In genomic region chr12:57006809-57007475, GRCh38 we compare ENCODE assay signal across 9 cellular contexts. TPM values are rescaled to one million over a fixed set of nuclear protein-coding genes. Genes with fewer than 3 reads are reported as not detected.
A peak's percentile ranks its signal among the peaks of the same experiment; 100 is the strongest.
DNase-seq lines count a peak whose midpoint lies in the region; ATAC-seq and TF ChIP-seq lines count a peak whose summit lies in the region.
"Had no signal": no experiment of that assay in that cellular context is flagged by ENCODE, and none has a peak within 500 bp of the region (broad histone marks: within the 10 kb centered on the region; RNA-seq: fewer than 3 reads in every experiment).

No MANE protein-coding gene starts in this region.

- WGBS in thymus = 60% methylated on average over 10 of the region's 10 CpGs
- 38 to 39% methylated on average over 10 of the region's 10 CpGs for WGBS in testis, 2 donors

- H3K4me3 Mint-ChIP-seq in T-helper 2 cell treated with Interferon-gamma antibody and Interleukin-4, amounts not matched to agents 5 μg/mL and 100 μg/mL, for 36 hours = peak overlapping the region; percentile 90
- peak overlapping the region; percentile 91 for H3K4me3 Mint-ChIP-seq in activated T-helper 17 cell treated with anti-CD3 and anti-CD28 coated beads, Interleukin-2, amount 50 U/mL, for 72 hours

- peaks cover 48% of the 10 kb centered on the region for H3K4me1 Mint-ChIP-seq in T-helper 2 cell treated with Interferon-gamma antibody and Interleukin-4, amounts not matched to agents 5 μg/mL and 100 μg/mL, for 36 hours (ENCODE audit: low read depth)
- peaks cover 30% of the 10 kb centered on the region for H3K4me1 Mint-ChIP-seq in activated T-helper 17 cell treated with anti-CD3 and anti-CD28 coated beads, Interleukin-2, amount 50 U/mL, for 72 hours

- H3K27ac ChIP-seq in layer of hippocampus (ENCODE audit: low read depth, low read length) (peak overlapping the region; percentile 32), thymus (ENCODE audit: low read depth) (no peak overlapping the region), testis (peak overlapping the region in 1 of 2 donors; percentile 66)

- no peaks in the 10 kb centered on the region for H3K9me3 Mint-ChIP-seq in T-helper 2 cell treated with Interferon-gamma antibody and Interleukin-4, amounts not matched to agents 5 μg/mL and 100 μg/mL, for 36 hours
- H3K9me3 Mint-ChIP-seq in activated T-helper 17 cell treated with anti-CD3 and anti-CD28 coated beads, Interleukin-2, amount 50 U/mL, for 72 hours = no peaks in the 10 kb centered on the region

- H3K36me3 Mint-ChIP-seq in T-helper 2 cell treated with Interferon-gamma antibody and Interleukin-4, amounts not matched to agents 5 μg/mL and 100 μg/mL, for 36 hours (ENCODE audit: low read depth) = peaks cover 24% of the 10 kb centered on the region
- H3K36me3 Mint-ChIP-seq in activated T-helper 17 cell treated with anti-CD3 and anti-CD28 coated beads, Interleukin-2, amount 50 U/mL, for 72 hours (ENCODE audit: low read depth) = peaks cover 26% of the 10 kb centered on the region

- ATAC-seq in activated T-helper 17 cell treated with anti-CD3 and anti-CD28 coated beads, Interleukin-2, amount 50 U/mL, for 72 hours (replicated peaks) = no peak
- ATAC-seq in GM21515 (IDR thresholded peaks at IDR 0.05; ENCODE audit: unreplicated experiment) = no peak

- H3K9me3 ChIP-seq in thymus (ENCODE audit: control insufficient read depth) = no peaks in the 10 kb centered on the region
- H3K9me3 ChIP-seq in testis = no peaks in the 10 kb centered on the region

- no peak for TF ChIP-seq POLR2A in testis (IDR thresholded peaks at IDR 0.05)

- H3K4me1 ChIP-seq in thymus (ENCODE audit: control insufficient read depth, insufficient read depth, low read length) (peaks cover 8% of the 10 kb centered on the region), testis (peaks cover 14% of the 10 kb centered on the region)

- H3K27me3 ChIP-seq in layer of hippocampus (ENCODE audit: control insufficient read depth, insufficient read depth, low read length) = no peaks in the 10 kb centered on the region
- no peaks in the 10 kb centered on the region for H3K27me3 ChIP-seq in thymus (ENCODE audit: control insufficient read depth, insufficient read depth)
- no peaks in the 10 kb centered on the region for H3K27me3 ChIP-seq in testis

- H3K36me3 ChIP-seq in thymus (ENCODE audit: control insufficient read depth, insufficient read depth) (peaks cover 26% of the 10 kb centered on the region), testis (ENCODE audit: low read depth, missing control alignments) (no peaks in the 10 kb centered on the region)

- DNase-seq in T-helper 2 cell treated with Interferon-gamma antibody and Interleukin-4, amounts not matched to agents 5 μg/mL and 100 μg/mL, for 36 hours (ENCODE audit: low spot score) = no peak
- no peak for DNase-seq in T-helper 2 cell
- no peak for DNase-seq in testis
- no peak for DNase-seq in NCI-H1092 treated with DMSO at 0.1 percent for 48 hours (lab: John Stamatoyannopoulos, UW)

- no peak for TF ChIP-seq CTCF in testis (IDR thresholded peaks at IDR 0.05)

- H3K27ac Mint-ChIP-seq in T-helper 2 cell treated with Interferon-gamma antibody and Interleukin-4, amounts not matched to agents 5 μg/mL and 100 μg/mL, for 36 hours = peak overlapping the region; percentile 91
- H3K27ac Mint-ChIP-seq in activated T-helper 17 cell treated with anti-CD3 and anti-CD28 coated beads, Interleukin-2, amount 50 U/mL, for 72 hours = peak overlapping the region; percentile 93

- H3K27me3 Mint-ChIP-seq in T-helper 2 cell treated with Interferon-gamma antibody and Interleukin-4, amounts not matched to agents 5 μg/mL and 100 μg/mL, for 36 hours (ENCODE audit: low read depth) = no peaks in the 10 kb centered on the region
- no peaks in the 10 kb centered on the region for H3K27me3 Mint-ChIP-seq in activated T-helper 17 cell treated with anti-CD3 and anti-CD28 coated beads, Interleukin-2, amount 50 U/mL, for 72 hours

- H3K4me3 ChIP-seq in thymus (ENCODE audit: low read length) = peak overlapping the region; percentile 61
- H3K4me3 ChIP-seq in testis = no peak overlapping the region

- intact Hi-C loops in testis (cut with DNase I; ENCODE audit: low total_unique reads) = no loop called here

RNA-seq across cellular contexts. Expression of gene ZBTB39, which starts 0.6 kb away (rescaled TPM):
- 1 to 10 TPM; 4.2 to 4.7 TPM for total RNA-seq in activated T-helper 17 cell treated with anti-CD3 and anti-CD28 coated beads, Interleukin-2, amount 50 U/mL, for 72 hours
- polyA plus RNA-seq in thymus = 3.0 TPM
- 10 to 100 TPM; 21.0 to 21.7 TPM for total RNA-seq in testis
- polyA plus RNA-seq in testis (ENCODE audit: insufficient read depth, low read depth, low replicate concordance) = 15.3 TPM

RNA-seq across cellular contexts. Expression of gene TAC3, which starts 9.4 kb away (rescaled TPM):
- total RNA-seq in activated T-helper 17 cell treated with anti-CD3 and anti-CD28 coated beads, Interleukin-2, amount 50 U/mL, for 72 hours = 1 to 10 TPM in 1 of 2 donors, not detected in 1; 1.5 TPM
- polyA plus RNA-seq in thymus (4.3 TPM), testis (ENCODE audit: insufficient read depth, low read depth, low replicate concordance) (3.9 TPM)
- total RNA-seq in testis = 1 to 10 TPM; 2.5 to 2.9 TPM
- total RNA-seq: T-helper 2 cell treated with Interferon-gamma antibody and Interleukin-4, amounts not matched to agents 100 ng/mL and 5 ng/mL, for 36 hours had no signal

RNA-seq across cellular contexts. Expression of gene MYO1A, which starts 43.0 kb away (rescaled TPM):
- 1 to 10 TPM; 2.1 to 5.1 TPM for total RNA-seq in activated T-helper 17 cell treated with anti-CD3 and anti-CD28 coated beads, Interleukin-2, amount 50 U/mL, for 72 hours
- 0.52 TPM for polyA plus RNA-seq in thymus
- 1 to 10 TPM; 5.9 to 7.6 TPM for total RNA-seq in testis
- polyA plus RNA-seq in testis (ENCODE audit: insufficient read depth, low read depth, low replicate concordance) = 5.4 TPM

RNA-seq across cellular contexts. Expression of gene RDH16, which starts 49.5 kb away (rescaled TPM):
- total RNA-seq in activated T-helper 17 cell treated with anti-CD3 and anti-CD28 coated beads, Interleukin-2, amount 50 U/mL, for 72 hours = under 1 TPM; 0.11 to 0.69 TPM
- polyA plus RNA-seq in thymus (1.8 TPM), testis (ENCODE audit: insufficient read depth, low read depth, low replicate concordance) (0.83 TPM)
- total RNA-seq in testis = 1 to 10 TPM; 1.4 to 2.9 TPM
